1 cellular context compared by ENCODE assay signal in genomic region chr6:149477544-149477943, GRCh38.
TF ChIP-seq lines count a peak whose summit lies in the region.

No MANE protein-coding gene starts in this region.

TF ChIP-seq in GM23338, 12 proteins besides CTCF, POLR2A, EP300 and RAD21 (continued from another document):
- TF ChIP-seq, protein P1, sequence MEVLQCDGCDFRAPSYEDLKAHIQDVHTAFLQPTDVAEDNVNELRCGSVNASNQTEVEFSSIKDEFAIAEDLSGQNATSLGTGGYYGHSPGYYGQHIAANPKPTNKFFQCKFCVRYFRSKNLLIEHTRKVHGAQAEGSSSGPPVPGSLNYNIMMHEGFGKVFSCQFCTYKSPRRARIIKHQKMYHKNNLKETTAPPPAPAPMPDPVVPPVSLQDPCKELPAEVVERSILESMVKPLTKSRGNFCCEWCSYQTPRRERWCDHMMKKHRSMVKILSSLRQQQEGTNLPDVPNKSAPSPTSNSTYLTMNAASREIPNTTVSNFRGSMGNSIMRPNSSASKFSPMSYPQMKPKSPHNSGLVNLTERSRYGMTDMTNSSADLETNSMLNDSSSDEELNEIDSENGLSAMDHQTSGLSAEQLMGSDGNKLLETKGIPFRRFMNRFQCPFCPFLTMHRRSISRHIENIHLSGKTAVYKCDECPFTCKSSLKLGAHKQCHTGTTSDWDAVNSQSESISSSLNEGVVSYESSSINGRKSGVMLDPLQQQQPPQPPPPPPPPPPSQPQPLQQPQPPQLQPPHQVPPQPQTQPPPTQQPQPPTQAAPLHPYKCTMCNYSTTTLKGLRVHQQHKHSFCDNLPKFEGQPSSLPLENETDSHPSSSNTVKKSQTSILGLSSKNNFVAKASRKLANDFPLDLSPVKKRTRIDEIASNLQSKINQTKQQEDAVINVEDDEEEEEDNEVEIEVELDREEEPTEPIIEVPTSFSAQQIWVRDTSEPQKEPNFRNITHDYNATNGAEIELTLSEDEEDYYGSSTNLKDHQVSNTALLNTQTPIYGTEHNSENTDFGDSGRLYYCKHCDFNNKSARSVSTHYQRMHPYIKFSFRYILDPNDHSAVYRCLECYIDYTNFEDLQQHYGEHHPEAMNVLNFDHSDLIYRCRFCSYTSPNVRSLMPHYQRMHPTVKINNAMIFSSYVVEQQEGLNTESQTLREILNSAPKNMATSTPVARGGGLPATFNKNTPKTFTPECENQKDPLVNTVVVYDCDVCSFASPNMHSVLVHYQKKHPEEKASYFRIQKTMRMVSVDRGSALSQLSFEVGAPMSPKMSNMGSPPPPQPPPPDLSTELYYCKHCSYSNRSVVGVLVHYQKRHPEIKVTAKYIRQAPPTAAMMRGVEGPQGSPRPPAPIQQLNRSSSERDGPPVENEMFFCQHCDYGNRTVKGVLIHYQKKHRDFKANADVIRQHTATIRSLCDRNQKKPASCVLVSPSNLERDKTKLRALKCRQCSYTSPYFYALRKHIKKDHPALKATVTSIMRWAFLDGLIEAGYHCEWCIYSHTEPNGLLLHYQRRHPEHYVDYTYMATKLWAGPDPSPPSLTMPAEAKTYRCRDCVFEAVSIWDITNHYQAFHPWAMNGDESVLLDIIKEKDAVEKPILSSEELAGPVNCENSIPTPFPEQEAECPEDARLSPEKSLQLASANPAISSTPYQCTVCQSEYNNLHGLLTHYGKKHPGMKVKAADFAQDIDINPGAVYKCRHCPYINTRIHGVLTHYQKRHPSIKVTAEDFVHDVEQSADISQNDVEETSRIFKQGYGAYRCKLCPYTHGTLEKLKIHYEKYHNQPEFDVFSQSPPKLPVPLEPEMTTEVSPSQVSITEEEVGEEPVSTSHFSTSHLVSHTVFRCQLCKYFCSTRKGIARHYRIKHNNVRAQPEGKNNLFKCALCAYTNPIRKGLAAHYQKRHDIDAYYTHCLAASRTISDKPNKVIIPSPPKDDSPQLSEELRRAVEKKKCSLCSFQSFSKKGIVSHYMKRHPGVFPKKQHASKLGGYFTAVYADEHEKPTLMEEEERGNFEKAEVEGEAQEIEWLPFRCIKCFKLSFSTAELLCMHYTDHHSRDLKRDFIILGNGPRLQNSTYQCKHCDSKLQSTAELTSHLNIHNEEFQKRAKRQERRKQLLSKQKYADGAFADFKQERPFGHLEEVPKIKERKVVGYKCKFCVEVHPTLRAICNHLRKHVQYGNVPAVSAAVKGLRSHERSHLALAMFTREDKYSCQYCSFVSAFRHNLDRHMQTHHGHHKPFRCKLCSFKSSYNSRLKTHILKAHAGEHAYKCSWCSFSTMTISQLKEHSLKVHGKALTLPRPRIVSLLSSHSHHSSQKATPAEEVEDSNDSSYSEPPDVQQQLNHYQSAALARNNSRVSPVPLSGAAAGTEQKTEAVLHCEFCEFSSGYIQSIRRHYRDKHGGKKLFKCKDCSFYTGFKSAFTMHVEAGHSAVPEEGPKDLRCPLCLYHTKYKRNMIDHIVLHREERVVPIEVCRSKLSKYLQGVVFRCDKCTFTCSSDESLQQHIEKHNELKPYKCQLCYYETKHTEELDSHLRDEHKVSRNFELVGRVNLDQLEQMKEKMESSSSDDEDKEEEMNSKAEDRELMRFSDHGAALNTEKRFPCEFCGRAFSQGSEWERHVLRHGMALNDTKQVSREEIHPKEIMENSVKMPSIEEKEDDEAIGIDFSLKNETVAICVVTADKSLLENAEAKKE (CRISPR knock-in tag; IDR thresholded peaks at IDR 0.05), result no peak
- TF ChIP-seq EZH2 (IDR thresholded peaks at IDR 0.05; ENCODE audit: low read depth, unreplicated experiment), result no peak
- TF ChIP-seq, protein P2, sequence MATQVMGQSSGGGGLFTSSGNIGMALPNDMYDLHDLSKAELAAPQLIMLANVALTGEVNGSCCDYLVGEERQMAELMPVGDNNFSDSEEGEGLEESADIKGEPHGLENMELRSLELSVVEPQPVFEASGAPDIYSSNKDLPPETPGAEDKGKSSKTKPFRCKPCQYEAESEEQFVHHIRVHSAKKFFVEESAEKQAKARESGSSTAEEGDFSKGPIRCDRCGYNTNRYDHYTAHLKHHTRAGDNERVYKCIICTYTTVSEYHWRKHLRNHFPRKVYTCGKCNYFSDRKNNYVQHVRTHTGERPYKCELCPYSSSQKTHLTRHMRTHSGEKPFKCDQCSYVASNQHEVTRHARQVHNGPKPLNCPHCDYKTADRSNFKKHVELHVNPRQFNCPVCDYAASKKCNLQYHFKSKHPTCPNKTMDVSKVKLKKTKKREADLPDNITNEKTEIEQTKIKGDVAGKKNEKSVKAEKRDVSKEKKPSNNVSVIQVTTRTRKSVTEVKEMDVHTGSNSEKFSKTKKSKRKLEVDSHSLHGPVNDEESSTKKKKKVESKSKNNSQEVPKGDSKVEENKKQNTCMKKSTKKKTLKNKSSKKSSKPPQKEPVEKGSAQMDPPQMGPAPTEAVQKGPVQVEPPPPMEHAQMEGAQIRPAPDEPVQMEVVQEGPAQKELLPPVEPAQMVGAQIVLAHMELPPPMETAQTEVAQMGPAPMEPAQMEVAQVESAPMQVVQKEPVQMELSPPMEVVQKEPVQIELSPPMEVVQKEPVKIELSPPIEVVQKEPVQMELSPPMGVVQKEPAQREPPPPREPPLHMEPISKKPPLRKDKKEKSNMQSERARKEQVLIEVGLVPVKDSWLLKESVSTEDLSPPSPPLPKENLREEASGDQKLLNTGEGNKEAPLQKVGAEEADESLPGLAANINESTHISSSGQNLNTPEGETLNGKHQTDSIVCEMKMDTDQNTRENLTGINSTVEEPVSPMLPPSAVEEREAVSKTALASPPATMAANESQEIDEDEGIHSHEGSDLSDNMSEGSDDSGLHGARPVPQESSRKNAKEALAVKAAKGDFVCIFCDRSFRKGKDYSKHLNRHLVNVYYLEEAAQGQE (IDR thresholded peaks at IDR 0.05; ENCODE audit: unreplicated experiment), result no peak
- TF ChIP-seq ZNF331 (CRISPR knock-in tag; IDR thresholded peaks at IDR 0.05; ENCODE audit: low read depth), result no peak
- no peak for TF ChIP-seq STAT1 (IDR thresholded peaks at IDR 0.05; ENCODE audit: unreplicated experiment)
